In genomic region chr10:7408494-7409044, GRCh38 we compare ENCODE assay signal across 8 cellular contexts. TPM values are rescaled to one million over a fixed set of nuclear protein-coding genes. Genes with fewer than 3 reads are reported as not detected.
DNase-seq lines count a peak whose midpoint lies in the region; ATAC-seq and TF ChIP-seq lines count a peak whose summit lies in the region.

No MANE protein-coding gene starts in this region.

- peaks cover 0 to 14% (median 3%) of the 10 kb centered on the region in 7 donors for H3K9me3 Mint-ChIP-seq in CD14-positive monocyte

- peak overlapping the region; percentile 40 for H3K27ac ChIP-seq in RWPE2 (ENCODE audit: poor library complexity, severe bottlenecking)
- H3K27ac ChIP-seq in ascending aorta = peak overlapping the region; percentile 24 to 34
- H3K27ac ChIP-seq in iPS DF 6.9 (ENCODE audit: low read length) = no peak overlapping the region

- H3K4me1 ChIP-seq in RWPE2 (ENCODE audit: insufficient read depth, poor library complexity, severe bottlenecking) (no peaks in the 10 kb centered on the region), ascending aorta (peaks cover 0 to 10% of the 10 kb centered on the region in 2 donors), iPS DF 6.9 (ENCODE audit: control insufficient read depth, insufficient read depth, low read length) (peaks cover 7% of the 10 kb centered on the region)

- peaks cover 66% of the 10 kb centered on the region for H3K4me1 Mint-ChIP-seq in CD14-positive monocyte

- peak; percentile 60 for ATAC-seq in RWPE2 (ENCODE audit: low read depth)
- ATAC-seq in sciatic nerve = peak; percentile 71

- H3K36me3 ChIP-seq in RWPE2 (ENCODE audit: low read depth) (no peaks in the 10 kb centered on the region), ascending aorta (no peaks in the 10 kb centered on the region), iPS DF 6.9 (ENCODE audit: control insufficient read depth, insufficient read depth, low read length) (no peaks in the 10 kb centered on the region)

- no CpG with 5 or more reads among the region's 52 CpGs for WGBS in iPS DF 6.9 (ENCODE audit: insufficient coverage, insufficient read length)

- intact Hi-C loops in CD14-positive monocyte (cut with micrococcal nuclease) = loop anchor here (5.0 to 10.0 kb wide), 2 partner anchors 224 to 286 kb away; no protein-coding TSS in a partner anchor
- intact Hi-C loops in ascending aorta (cut with DNase I) = no loop called here
- intact Hi-C loops in sciatic nerve (cut with DNase I) = no loop called here

- H3K27me3 ChIP-seq in RWPE2 (ENCODE audit: insufficient read depth, poor library complexity, severe bottlenecking) (peaks cover 21% of the 10 kb centered on the region), ascending aorta (peaks cover 5% of the 10 kb centered on the region), iPS DF 6.9 (ENCODE audit: control insufficient read depth, insufficient read depth, low read length) (peaks cover 16% of the 10 kb centered on the region)

- DNase-seq in CD14-positive monocyte (ENCODE audit: low spot score) (no peak), H4 (ENCODE audit: low spot score) (peak; percentile 10), RWPE2 (ENCODE audit: low spot score) (peak; percentile 52), ascending aorta (ENCODE audit: low spot score in 2 of 2) (no peak), iPS DF 6.9 (ENCODE audit: low read depth, low spot score) (no peak), sciatic nerve (ENCODE audit: low spot score) (peak; percentile 84), COLO829 (ENCODE audit: low spot score) (no peak), NCI-H1048 (lab: John Stamatoyannopoulos, UW) (no peak)

- peaks cover 25 to 56% (median 42%) of the 10 kb centered on the region in 3 donors for H3K27me3 Mint-ChIP-seq in CD14-positive monocyte (ENCODE audit: low read depth in 3 of 3)

- TF ChIP-seq CTCF in CD14-positive monocyte (IDR thresholded peaks at IDR 0.05) (peak; percentile 66), RWPE2 (IDR thresholded peaks at IDR 0.05; ENCODE audit: poor library complexity, severe bottlenecking) (peak; percentile 84), ascending aorta (IDR thresholded peaks at IDR 0.05) (peak; percentile 15 to 36 (median 25))

- peaks cover 0 to 3% of the 10 kb centered on the region in 2 donors for H3K36me3 Mint-ChIP-seq in CD14-positive monocyte

- H3K4me3 Mint-ChIP-seq in CD14-positive monocyte = peak overlapping the region; percentile 98

- H3K9me3 ChIP-seq in RWPE2 (ENCODE audit: severe bottlenecking) (no peaks in the 10 kb centered on the region), ascending aorta (no peaks in the 10 kb centered on the region), iPS DF 6.9 (ENCODE audit: control insufficient read depth, insufficient read depth, low read length) (no peaks in the 10 kb centered on the region)

- H3K4me3 ChIP-seq in RWPE2 (ENCODE audit: severe bottlenecking) (peak overlapping the region; percentile 65), ascending aorta (peak overlapping the region; percentile 65 to 72), iPS DF 6.9 (ENCODE audit: low read length) (peak overlapping the region; percentile 49; the same call in 1 of the 2 replicates)

- H3K27ac Mint-ChIP-seq in CD14-positive monocyte = peak overlapping the region in 6 of 7 donors; percentile 65 to 86 (median 74)

RNA-seq across cellular contexts. Expression of gene SFMBT2, which starts 2.3 kb away (rescaled TPM):
- 1 to 10 TPM in 1 of 2 donors, under 1 TPM in 1; 0.53 to 1.6 TPM for polyA plus RNA-seq in CD14-positive monocyte
- 0.85 and 1.0 TPM in 2 replicates for total RNA-seq in H4 (2014; rRNA removed; shearing (Covaris generic))
- total RNA-seq in ascending aorta (2.2 TPM), sciatic nerve (14.6 TPM)

Comparison
In these comparisons a context has a peak if more than half of its experiments do, and no peak if none do; other contexts are left out.
1. DNase-seq: peak in H4 (single experiment), RWPE2 (single experiment) and sciatic nerve (single experiment); none in CD14-positive monocyte (single experiment), ascending aorta (0 of 2), iPS DF 6.9 (single experiment), COLO829 (single experiment) and NCI-H1048 (single experiment).
2. CTCF ChIP-seq: peak in every context shown above with its lines; median percentile 84 in RWPE2; 66 in CD14-positive monocyte; 25 in ascending aorta.
3. intact Hi-C loops: an anchor here in CD14-positive monocyte (5.0 to 10.0 kb wide); none called in ascending aorta and sciatic nerve.
4. Peak in every context shown above with its lines, with median percentiles within 50 percentile points of each other: H3K4me3 ChIP-seq.